Comparison of ENCODE assay signal across 18 cellular contexts in genomic region chr7:158275711-158276413, GRCh38.
DNase-seq lines count a peak whose midpoint lies in the region; ATAC-seq and TF ChIP-seq lines count a peak whose summit lies in the region.
"Had no signal": no experiment of that assay in that cellular context is flagged by ENCODE, and none has a peak within 500 bp of the region (broad histone marks: within the 10 kb centered on the region; RNA-seq: fewer than 3 reads in every experiment).

No MANE protein-coding gene starts in this region.

- H3K9me3 Mint-ChIP-seq in glutamatergic neuron (ENCODE audit: unreplicated experiment) (peaks cover 18% of the 10 kb centered on the region), osteocyte (ENCODE audit: unreplicated experiment) (peaks cover 6% of the 10 kb centered on the region)
- H3K9me3 Mint-ChIP-seq: CD4-positive, alpha-beta T cell had no signal

- H3K36me3 Mint-ChIP-seq in glutamatergic neuron (ENCODE audit: unreplicated experiment) = peaks cover 9% of the 10 kb centered on the region
- H3K36me3 Mint-ChIP-seq in osteocyte (ENCODE audit: unreplicated experiment) = no peaks in the 10 kb centered on the region

- H3K27me3 ChIP-seq in right cardiac atrium (ENCODE audit: control insufficient read depth, insufficient read depth) = no peaks in the 10 kb centered on the region
- H3K27me3 ChIP-seq in upper lobe of right lung = no peaks in the 10 kb centered on the region

- ATAC-seq in right cardiac atrium (no peak), upper lobe of right lung (no peak)

- H3K27ac ChIP-seq in right cardiac atrium (ENCODE audit: low read length) (no peak overlapping the region), upper lobe of right lung (no peak overlapping the region)

- peak; percentile 74 for DNase-seq in cardiac septum (ENCODE audit: low spot score)
- DNase-seq in right cardiac atrium = no peak
- DNase-seq in glutamatergic neuron = peak; percentile 20
- DNase-seq in osteocyte (ENCODE audit: extremely low spot score, unreplicated experiment) = peak; percentile 76
- DNase-seq in upper lobe of right lung = peak; percentile 42
- DNase-seq in KG1 (lab: John Stamatoyannopoulos, UW) = no peak
- DNase-seq in inferior parietal cortex (ENCODE audit: extremely low spot score) = no peak
- no peak for DNase-seq in cortex of kidney (lab: John Stamatoyannopoulos, UW)
- DNase-seq: BE2C, DMS153, GF-D8, NCI-H1105 treated with DMSO at 0.1 percent for 48 hours, NCI-H1694 treated with DMSO at 0.1 percent for 48 hours, NCI-H748 treated with DMSO at 0.1 percent for 48 hours, SHP77 treated with DMSO at 0.1 percent for 48 hours had no signal

- H3K27ac Mint-ChIP-seq in glutamatergic neuron (ENCODE audit: unreplicated experiment) = no peak overlapping the region
- H3K27ac Mint-ChIP-seq in osteocyte (ENCODE audit: unreplicated experiment) = no peak overlapping the region
- H3K27ac Mint-ChIP-seq: CD4-positive, alpha-beta T cell had no signal

- TF ChIP-seq CTCF in glutamatergic neuron (IDR thresholded peaks at IDR 0.05; ENCODE audit: partially characterized antibody, unreplicated experiment) = no peak
- TF ChIP-seq CTCF in osteocyte (IDR thresholded peaks at IDR 0.05) = no peak
- TF ChIP-seq CTCF in upper lobe of right lung (IDR thresholded peaks at IDR 0.05) = no peak

- H3K4me3 ChIP-seq in right cardiac atrium (ENCODE audit: low read length) (no peak overlapping the region), upper lobe of right lung (no peak overlapping the region)
- H3K4me3 ChIP-seq: K562 had no signal

- peaks cover 8% of the 10 kb centered on the region for H3K27me3 Mint-ChIP-seq in glutamatergic neuron (ENCODE audit: unreplicated experiment)
- H3K27me3 Mint-ChIP-seq in osteocyte (ENCODE audit: unreplicated experiment) = no peaks in the 10 kb centered on the region
- H3K27me3 Mint-ChIP-seq: CD4-positive, alpha-beta T cell had no signal

- WGBS in right cardiac atrium = 80% methylated on average over 22 of the region's 22 CpGs

- no peaks in the 10 kb centered on the region for H3K36me3 ChIP-seq in upper lobe of right lung
- H3K36me3 ChIP-seq: BE2C had no signal

- H3K4me1 ChIP-seq in right cardiac atrium (ENCODE audit: control insufficient read depth, insufficient read depth, low read length) = no peaks in the 10 kb centered on the region
- no peaks in the 10 kb centered on the region for H3K4me1 ChIP-seq in upper lobe of right lung
- H3K4me1 ChIP-seq: BE2C, Caco-2 had no signal

- H3K4me3 Mint-ChIP-seq in glutamatergic neuron (ENCODE audit: unreplicated experiment) (no peak overlapping the region), osteocyte (ENCODE audit: unreplicated experiment) (no peak overlapping the region)
- H3K4me3 Mint-ChIP-seq: CD4-positive, alpha-beta T cell had no signal

- H3K9me3 ChIP-seq in right cardiac atrium (ENCODE audit: control insufficient read depth, low read length) (no peaks in the 10 kb centered on the region), upper lobe of right lung (no peaks in the 10 kb centered on the region)
- H3K9me3 ChIP-seq: BE2C, Caco-2 had no signal

- intact Hi-C loops in cardiac septum (cut with DNase I) = no loop called here
- intact Hi-C loops in right cardiac atrium (cut with DNase I) = no loop called here
- intact Hi-C loops in upper lobe of right lung (cut with DNase I) = no loop called here

- H3K4me1 Mint-ChIP-seq in glutamatergic neuron (ENCODE audit: low read depth, unreplicated experiment) (no peaks in the 10 kb centered on the region), osteocyte (ENCODE audit: unreplicated experiment) (no peaks in the 10 kb centered on the region)

Comparison
In these comparisons a context has a peak if more than half of its experiments do, and no peak if none do; other contexts are left out.
1. DNase-seq: peak in cardiac septum (single experiment), glutamatergic neuron (single experiment), osteocyte (single experiment) and upper lobe of right lung (single experiment); none in right cardiac atrium (0 of 3), KG1 (single experiment), inferior parietal cortex (single experiment) and cortex of kidney (single experiment).